ENCODE assay signal across 15 cellular contexts in the genomic region with DNA sequence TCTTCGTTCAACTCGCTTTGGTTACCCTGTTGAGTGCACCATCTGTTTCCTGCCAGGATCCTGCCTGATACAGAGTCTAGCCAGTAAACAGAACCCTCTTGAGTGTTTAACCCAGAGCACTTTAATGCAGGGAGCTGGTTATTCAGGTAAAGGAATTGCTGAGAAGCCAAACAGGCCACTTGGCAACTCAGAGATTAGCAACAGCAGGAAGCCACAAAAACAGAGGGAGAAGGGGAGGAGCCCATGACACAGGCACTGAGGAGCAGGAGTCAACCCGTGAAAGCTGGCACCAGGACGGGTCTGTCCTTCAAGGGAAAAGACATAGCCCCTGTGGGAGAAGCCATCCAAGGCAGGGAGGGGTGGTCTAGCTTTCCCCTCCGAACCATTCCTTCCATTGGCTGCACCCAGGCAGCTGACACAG.
DNase-seq lines count a peak whose midpoint lies in the region; TF ChIP-seq lines count a peak whose summit lies in the region.
"Had no signal": no experiment of that assay in that cellular context is flagged by ENCODE, and none has a peak within 500 bp of the region (broad histone marks: within the 10 kb centered on the region; RNA-seq: fewer than 3 reads in every experiment).

No MANE protein-coding gene starts in this region.

- peak overlapping the region; percentile 89 for H3K27ac Mint-ChIP-seq in endothelial cell (ENCODE audit: unreplicated experiment)
- H3K27ac Mint-ChIP-seq in type B pancreatic cell, result peak overlapping the region; percentile 49
- H3K27ac Mint-ChIP-seq: activated B cell treated with CpG ODN at 0.5 μM for 24 hours; activated naive CD8-positive, alpha-beta T cell treated with anti-CD3 and anti-CD28 coated beads, Interleukin-2, amount 50 U/mL, for 24 hours had no signal

- H3K27me3 ChIP-seq in BE2C, result no peaks in the 10 kb centered on the region
- H3K27me3 ChIP-seq: SJCRH30 had no signal

- H3K4me3 Mint-ChIP-seq in endothelial cell (ENCODE audit: unreplicated experiment), result no peak overlapping the region
- no peak overlapping the region for H3K4me3 Mint-ChIP-seq in type B pancreatic cell
- H3K4me3 Mint-ChIP-seq: activated B cell treated with CpG ODN at 0.5 μM for 24 hours; activated naive CD8-positive, alpha-beta T cell treated with anti-CD3 and anti-CD28 coated beads, Interleukin-2, amount 50 U/mL, for 24 hours had no signal

- TF ChIP-seq CTCF in endothelial cell (IDR thresholded peaks at IDR 0.05; ENCODE audit: unreplicated experiment) (no peak), type B pancreatic cell (conservative IDR thresholded peaks at IDR 0.05) (no peak), BE2C (IDR thresholded peaks at IDR 0.05; ENCODE audit: low read depth, low read length) (no peak)

- no peak overlapping the region for H3K4me3 ChIP-seq in BE2C (ENCODE audit: low read depth, low read length)
- H3K4me3 ChIP-seq: A549, SJCRH30 had no signal

- peaks cover 4% of the 10 kb centered on the region for H3K27me3 Mint-ChIP-seq in endothelial cell (ENCODE audit: unreplicated experiment)
- H3K27me3 Mint-ChIP-seq in type B pancreatic cell, result no peaks in the 10 kb centered on the region

- DNase-seq in NCI-H82 (lab: John Stamatoyannopoulos, UW), result peak; percentile 20
- no peak for DNase-seq in NCI-H82 treated with DMSO at 0.1 percent for 48 hours (lab: John Stamatoyannopoulos, UW; ENCODE audit: unreplicated experiment)
- DNase-seq in NCI-H748 (lab: John Stamatoyannopoulos, UW; ENCODE audit: unreplicated experiment), result peak; percentile 74
- DNase-seq in endothelial cell (ENCODE audit: low spot score), result peak; percentile 5
- DNase-seq in type B pancreatic cell (ENCODE audit: extremely low spot score, unreplicated experiment), result no peak
- DNase-seq in activated T-cell treated with anti-CD3 and anti-CD28 coated beads, Interleukin-2, amount 50 U/mL, for 1 hour, result no peak
- DNase-seq in BE2C, result no peak
- DNase-seq in activated effector memory CD4-positive, alpha-beta T cell treated with anti-CD3 and anti-CD28 coated beads, Interleukin-2, amount 50 U/mL, for 16 hours, result no peak
- DNase-seq: activated B cell treated with CpG ODN at 0.5 μM for 24 hours; activated CD8-positive, alpha-beta memory T cell treated with anti-CD3 and anti-CD28 coated beads, Interleukin-2, amount 50 U/mL, for 48 hours; activated naive CD8-positive, alpha-beta T cell treated with anti-CD3 and anti-CD28 coated beads, Interleukin-2, amount 50 U/mL, for 24 hours; NCI-H1105; posterior cingulate gyrus; SJCRH30 had no signal

- H3K4me1 ChIP-seq in BE2C, result no peaks in the 10 kb centered on the region
- H3K4me1 ChIP-seq: A549, SJCRH30 had no signal

- H3K9me3 ChIP-seq in BE2C, result no peaks in the 10 kb centered on the region
- H3K9me3 ChIP-seq: A549, SJCRH30 had no signal

- no peaks in the 10 kb centered on the region for H3K9me3 Mint-ChIP-seq in endothelial cell (ENCODE audit: unreplicated experiment)
- H3K9me3 Mint-ChIP-seq in type B pancreatic cell, result peaks cover 6% of the 10 kb centered on the region
- H3K9me3 Mint-ChIP-seq: activated B cell treated with CpG ODN at 0.5 μM for 24 hours; activated naive CD8-positive, alpha-beta T cell treated with anti-CD3 and anti-CD28 coated beads, Interleukin-2, amount 50 U/mL, for 24 hours had no signal

- peaks cover 12% of the 10 kb centered on the region for H3K4me1 Mint-ChIP-seq in endothelial cell (ENCODE audit: unreplicated experiment)
- H3K4me1 Mint-ChIP-seq in type B pancreatic cell (ENCODE audit: unreplicated experiment), result peaks cover 4% of the 10 kb centered on the region
- H3K4me1 Mint-ChIP-seq: activated B cell treated with CpG ODN at 0.5 μM for 24 hours had no signal

- H3K36me3 Mint-ChIP-seq in endothelial cell (ENCODE audit: low read depth, unreplicated experiment) (no peaks in the 10 kb centered on the region), type B pancreatic cell (no peaks in the 10 kb centered on the region)

- H3K36me3 ChIP-seq in BE2C, result no peaks in the 10 kb centered on the region
- H3K36me3 ChIP-seq: SJCRH30 had no signal

Comparison
In these comparisons a context has a peak if more than half of its experiments do, and no peak if none do; other contexts are left out.
1. DNase-seq: peak in NCI-H82 (single experiment), NCI-H748 (single experiment) and endothelial cell (single experiment); none in NCI-H82 treated with DMSO at 0.1 percent for 48 hours (single experiment), type B pancreatic cell (single experiment), activated T-cell treated with anti-CD3 and anti-CD28 coated beads, Interleukin-2, amount 50 U/mL, for 1 hour (single experiment), BE2C (single experiment) and activated effector memory CD4-positive, alpha-beta T cell treated with anti-CD3 and anti-CD28 coated beads, Interleukin-2, amount 50 U/mL, for 16 hours (single experiment).